Comparison of ENCODE assay signal across 1 cellular context in genomic region chr5:23727271-23727670, GRCh38.
TF ChIP-seq lines count a peak whose summit lies in the region.

No MANE protein-coding gene starts in this region.

TF ChIP-seq in H1, 55 proteins besides CTCF, POLR2A, EP300 and RAD21 (continued from another document):
- TF ChIP-seq, protein P1, sequence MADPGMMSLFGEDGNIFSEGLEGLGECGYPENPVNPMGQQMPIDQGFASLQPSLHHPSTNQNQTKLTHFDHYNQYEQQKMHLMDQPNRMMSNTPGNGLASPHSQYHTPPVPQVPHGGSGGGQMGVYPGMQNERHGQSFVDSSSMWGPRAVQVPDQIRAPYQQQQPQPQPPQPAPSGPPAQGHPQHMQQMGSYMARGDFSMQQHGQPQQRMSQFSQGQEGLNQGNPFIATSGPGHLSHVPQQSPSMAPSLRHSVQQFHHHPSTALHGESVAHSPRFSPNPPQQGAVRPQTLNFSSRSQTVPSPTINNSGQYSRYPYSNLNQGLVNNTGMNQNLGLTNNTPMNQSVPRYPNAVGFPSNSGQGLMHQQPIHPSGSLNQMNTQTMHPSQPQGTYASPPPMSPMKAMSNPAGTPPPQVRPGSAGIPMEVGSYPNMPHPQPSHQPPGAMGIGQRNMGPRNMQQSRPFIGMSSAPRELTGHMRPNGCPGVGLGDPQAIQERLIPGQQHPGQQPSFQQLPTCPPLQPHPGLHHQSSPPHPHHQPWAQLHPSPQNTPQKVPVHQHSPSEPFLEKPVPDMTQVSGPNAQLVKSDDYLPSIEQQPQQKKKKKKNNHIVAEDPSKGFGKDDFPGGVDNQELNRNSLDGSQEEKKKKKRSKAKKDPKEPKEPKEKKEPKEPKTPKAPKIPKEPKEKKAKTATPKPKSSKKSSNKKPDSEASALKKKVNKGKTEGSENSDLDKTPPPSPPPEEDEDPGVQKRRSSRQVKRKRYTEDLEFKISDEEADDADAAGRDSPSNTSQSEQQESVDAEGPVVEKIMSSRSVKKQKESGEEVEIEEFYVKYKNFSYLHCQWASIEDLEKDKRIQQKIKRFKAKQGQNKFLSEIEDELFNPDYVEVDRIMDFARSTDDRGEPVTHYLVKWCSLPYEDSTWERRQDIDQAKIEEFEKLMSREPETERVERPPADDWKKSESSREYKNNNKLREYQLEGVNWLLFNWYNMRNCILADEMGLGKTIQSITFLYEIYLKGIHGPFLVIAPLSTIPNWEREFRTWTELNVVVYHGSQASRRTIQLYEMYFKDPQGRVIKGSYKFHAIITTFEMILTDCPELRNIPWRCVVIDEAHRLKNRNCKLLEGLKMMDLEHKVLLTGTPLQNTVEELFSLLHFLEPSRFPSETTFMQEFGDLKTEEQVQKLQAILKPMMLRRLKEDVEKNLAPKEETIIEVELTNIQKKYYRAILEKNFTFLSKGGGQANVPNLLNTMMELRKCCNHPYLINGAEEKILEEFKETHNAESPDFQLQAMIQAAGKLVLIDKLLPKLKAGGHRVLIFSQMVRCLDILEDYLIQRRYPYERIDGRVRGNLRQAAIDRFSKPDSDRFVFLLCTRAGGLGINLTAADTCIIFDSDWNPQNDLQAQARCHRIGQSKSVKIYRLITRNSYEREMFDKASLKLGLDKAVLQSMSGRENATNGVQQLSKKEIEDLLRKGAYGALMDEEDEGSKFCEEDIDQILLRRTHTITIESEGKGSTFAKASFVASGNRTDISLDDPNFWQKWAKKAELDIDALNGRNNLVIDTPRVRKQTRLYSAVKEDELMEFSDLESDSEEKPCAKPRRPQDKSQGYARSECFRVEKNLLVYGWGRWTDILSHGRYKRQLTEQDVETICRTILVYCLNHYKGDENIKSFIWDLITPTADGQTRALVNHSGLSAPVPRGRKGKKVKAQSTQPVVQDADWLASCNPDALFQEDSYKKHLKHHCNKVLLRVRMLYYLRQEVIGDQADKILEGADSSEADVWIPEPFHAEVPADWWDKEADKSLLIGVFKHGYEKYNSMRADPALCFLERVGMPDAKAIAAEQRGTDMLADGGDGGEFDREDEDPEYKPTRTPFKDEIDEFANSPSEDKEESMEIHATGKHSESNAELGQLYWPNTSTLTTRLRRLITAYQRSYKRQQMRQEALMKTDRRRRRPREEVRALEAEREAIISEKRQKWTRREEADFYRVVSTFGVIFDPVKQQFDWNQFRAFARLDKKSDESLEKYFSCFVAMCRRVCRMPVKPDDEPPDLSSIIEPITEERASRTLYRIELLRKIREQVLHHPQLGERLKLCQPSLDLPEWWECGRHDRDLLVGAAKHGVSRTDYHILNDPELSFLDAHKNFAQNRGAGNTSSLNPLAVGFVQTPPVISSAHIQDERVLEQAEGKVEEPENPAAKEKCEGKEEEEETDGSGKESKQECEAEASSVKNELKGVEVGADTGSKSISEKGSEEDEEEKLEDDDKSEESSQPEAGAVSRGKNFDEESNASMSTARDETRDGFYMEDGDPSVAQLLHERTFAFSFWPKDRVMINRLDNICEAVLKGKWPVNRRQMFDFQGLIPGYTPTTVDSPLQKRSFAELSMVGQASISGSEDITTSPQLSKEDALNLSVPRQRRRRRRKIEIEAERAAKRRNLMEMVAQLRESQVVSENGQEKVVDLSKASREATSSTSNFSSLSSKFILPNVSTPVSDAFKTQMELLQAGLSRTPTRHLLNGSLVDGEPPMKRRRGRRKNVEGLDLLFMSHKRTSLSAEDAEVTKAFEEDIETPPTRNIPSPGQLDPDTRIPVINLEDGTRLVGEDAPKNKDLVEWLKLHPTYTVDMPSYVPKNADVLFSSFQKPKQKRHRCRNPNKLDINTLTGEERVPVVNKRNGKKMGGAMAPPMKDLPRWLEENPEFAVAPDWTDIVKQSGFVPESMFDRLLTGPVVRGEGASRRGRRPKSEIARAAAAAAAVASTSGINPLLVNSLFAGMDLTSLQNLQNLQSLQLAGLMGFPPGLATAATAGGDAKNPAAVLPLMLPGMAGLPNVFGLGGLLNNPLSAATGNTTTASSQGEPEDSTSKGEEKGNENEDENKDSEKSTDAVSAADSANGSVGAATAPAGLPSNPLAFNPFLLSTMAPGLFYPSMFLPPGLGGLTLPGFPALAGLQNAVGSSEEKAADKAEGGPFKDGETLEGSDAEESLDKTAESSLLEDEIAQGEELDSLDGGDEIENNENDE (IDR thresholded peaks at IDR 0.05; ENCODE audit: insufficient replicate concordance, low read length) = no peak
- no peak for TF ChIP-seq SUZ12 (IDR thresholded peaks at IDR 0.05; ENCODE audit: low read length)
- TF ChIP-seq SIN3A (conservative IDR thresholded peaks at IDR 0.05 in 1 of 2, IDR thresholded peaks at IDR 0.05 in 1 of 2; ENCODE audit: low read depth in 1 of 2, low read length in 2 of 2) = no peak
- TF ChIP-seq BRCA1 (IDR thresholded peaks at IDR 0.05; ENCODE audit: low read depth, low read length) = no peak
- no peak for TF ChIP-seq POLR2AphosphoS5 (IDR thresholded peaks at IDR 0.05; ENCODE audit: low read depth, low read length)
- TF ChIP-seq ATF2 (IDR thresholded peaks at IDR 0.05; ENCODE audit: low read length) = no peak
- no peak for TF ChIP-seq NRF1 (IDR thresholded peaks at IDR 0.05; ENCODE audit: low read depth, low read length)
- TF ChIP-seq CBX8 (IDR thresholded peaks at IDR 0.05; ENCODE audit: borderline replicate concordance, low read depth, low read length) = no peak
- no peak for TF ChIP-seq SRF (IDR thresholded peaks at IDR 0.05; ENCODE audit: low read depth, low read length)
- TF ChIP-seq EZH2 (IDR thresholded peaks at IDR 0.05; ENCODE audit: low read depth, low read length, severe bottlenecking) = no peak
